ENCODE assay signal across 8 cellular contexts in genomic region chr12:25195056-25195971, GRCh38. TPM values are rescaled to one million over a fixed set of nuclear protein-coding genes. Genes with fewer than 3 reads are reported as not detected.
DNase-seq lines count a peak whose midpoint lies in the region; ATAC-seq lines count a peak whose summit lies in the region.

A gene with protein sequence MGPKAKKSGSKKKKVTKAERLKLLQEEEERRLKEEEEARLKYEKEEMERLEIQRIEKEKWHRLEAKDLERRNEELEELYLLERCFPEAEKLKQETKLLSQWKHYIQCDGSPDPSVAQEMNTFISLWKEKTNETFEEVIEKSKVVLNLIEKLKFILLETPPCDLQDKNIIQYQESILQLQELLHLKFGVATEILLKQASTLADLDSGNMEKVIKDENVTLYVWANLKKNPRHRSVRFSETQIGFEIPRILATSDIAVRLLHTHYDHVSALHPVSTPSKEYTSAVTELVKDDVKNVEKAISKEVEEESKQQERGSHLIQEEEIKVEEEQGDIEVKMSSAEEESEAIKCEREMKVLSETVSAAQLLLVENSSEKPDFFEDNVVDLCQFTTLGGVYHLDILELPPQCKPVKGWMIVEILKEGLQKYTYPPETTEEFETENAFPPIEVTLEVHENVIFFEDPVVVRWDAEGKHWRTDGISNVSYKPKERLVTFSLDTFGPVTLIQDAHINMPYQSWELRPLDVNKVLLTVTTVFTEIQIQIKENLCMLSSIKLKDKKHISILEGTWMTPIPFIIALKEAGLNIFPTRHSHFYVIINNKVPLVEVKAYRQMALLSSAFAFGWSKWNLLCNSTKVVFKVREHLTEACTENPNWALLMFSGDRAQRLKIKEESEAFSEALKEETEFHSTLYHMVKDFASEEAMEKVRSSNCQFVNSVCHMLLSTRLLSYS (minus strand): TSS chr12:25195160. CDS start chr12:25195078, 82 bp downstream.
A gene with protein sequence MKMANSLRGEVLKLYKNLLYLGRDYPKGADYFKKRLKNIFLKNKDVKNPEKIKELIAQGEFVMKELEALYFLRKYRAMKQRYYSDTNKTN (plus strand): TSS chr12:25195237. CDS start chr12:25203957, 8,720 bp downstream.

- no peak within 1 kb of the TSS for H3K23ac ChIP-seq in mesenchymal stem cell (ENCODE audit: low read length in 2 of 2)

- in situ Hi-C loops in Caki2 (cut with HindIII; ENCODE audit: low pct_unique_long_range_greater_than_20kb, low sequenced_read_pairs), result no loop called here

- no peak within 1 kb of the TSS for H3K4ac ChIP-seq in mesenchymal stem cell (ENCODE audit: low read depth in 1 of 2, low read length in 2 of 2)

- H4K91ac ChIP-seq in mesenchymal stem cell (ENCODE audit: low read length), result no peak within 1 kb of the TSS

- peak within 1 kb of the TSS; percentile 92 for H3K4me3 ChIP-seq in endocrine pancreas (ENCODE audit: control insufficient read depth, insufficient read depth, low read length)
- H3K4me3 ChIP-seq in mesenchymal stem cell (ENCODE audit: insufficient read depth in 1 of 2, low read depth in 1 of 2, low read length in 2 of 2), result peak within 1 kb of the TSS; percentile 57 to 94

- peaks cover 15% of the 10 kb centered on the region for H3K79me1 ChIP-seq in mesenchymal stem cell (replicated peaks; ENCODE audit: low read length, poor library complexity, severe bottlenecking)

- no peak within 1 kb of the TSS for H2BK5ac ChIP-seq in mesenchymal stem cell (ENCODE audit: low read depth, low read length, poor library complexity, severe bottlenecking)

- H3K9ac ChIP-seq in endocrine pancreas (ENCODE audit: control insufficient read depth, insufficient read depth, low read length) (peak within 1 kb of the TSS; percentile 88), mesenchymal stem cell (ENCODE audit: low read length) (peak within 1 kb of the TSS; percentile 99)

- no peak within 1 kb of the TSS for H3K14ac ChIP-seq in mesenchymal stem cell (ENCODE audit: low read length in 2 of 2)

- H3K27me3 ChIP-seq in endocrine pancreas (ENCODE audit: control insufficient read depth, insufficient read depth, low read length) (no peaks in the 10 kb centered on the region), mesenchymal stem cell (ENCODE audit: control insufficient read depth in 1 of 2, insufficient read depth in 1 of 2, low read length in 2 of 2) (no peaks in the 10 kb centered on the region)

- H3K4me1 ChIP-seq in endocrine pancreas (ENCODE audit: control insufficient read depth, insufficient read depth, low read length) (peaks cover 7% of the 10 kb centered on the region), mesenchymal stem cell (ENCODE audit: control insufficient read depth, insufficient read depth, low read depth, low read length) (peaks cover 4% of the 10 kb centered on the region)

- H4K8ac ChIP-seq in mesenchymal stem cell (ENCODE audit: low read length), result peak within 1 kb of the TSS; percentile 19

- H3K36me3 ChIP-seq in endocrine pancreas (ENCODE audit: control insufficient read depth, insufficient read depth, low read length), result no peaks in the 10 kb centered on the region
- H3K36me3 ChIP-seq in mesenchymal stem cell (ENCODE audit: control insufficient read depth in 1 of 2, insufficient read depth in 2 of 2, low read depth in 1 of 2, low read length in 2 of 2), result no peaks in the 10 kb centered on the region

- no peak within 1 kb of the TSS for H2BK120ac ChIP-seq in mesenchymal stem cell (ENCODE audit: low read depth, low read length)

- H3K27ac ChIP-seq in mesenchymal stem cell (ENCODE audit: low read length, poor library complexity, severe bottlenecking), result peak within 1 kb of the TSS; percentile 88

- peak within 1 kb of the TSS; percentile 4 to 93 for H3K18ac ChIP-seq in mesenchymal stem cell (ENCODE audit: low read depth in 1 of 2, low read length in 2 of 2)

- peak within 1 kb of the TSS; percentile 84 for H3K4me2 ChIP-seq in mesenchymal stem cell (ENCODE audit: low read length, poor library complexity, severe bottlenecking)

- no peak within 1 kb of the TSS for H2AK5ac ChIP-seq in mesenchymal stem cell (ENCODE audit: low read length, severe bottlenecking)

- H2BK12ac ChIP-seq in mesenchymal stem cell (ENCODE audit: low read length in 2 of 2), result no peak within 1 kb of the TSS

- peak within 1 kb of the TSS; percentile 21 for H2AFZ ChIP-seq in mesenchymal stem cell (ENCODE audit: low read depth, low read length)

- ATAC-seq in GM21390 (IDR thresholded peaks at IDR 0.05; ENCODE audit: unreplicated experiment), result peak; percentile 96

- peak within 1 kb of the TSS; percentile 2 for H2BK15ac ChIP-seq in mesenchymal stem cell (ENCODE audit: low read depth, poor library complexity, severe bottlenecking)

- DNase-seq in Caki2 (ENCODE audit: low read depth) (peak; percentile 92), HUDEP-2 (lab: John Stamatoyannopoulos, UW; ENCODE audit: unreplicated experiment in 76 of 76) (peak; percentile 17 to 98 (median 93)), NOMO-1 treated with dmso at 0.1 percent for 144 hours (lab: John Stamatoyannopoulos, UW; ENCODE audit: unreplicated experiment) (peak; percentile 96), mesenchymal stem cell (peak; percentile 97)
- peak; percentile 89 for DNase-seq in activated CD8-positive, alpha-beta memory T cell treated with anti-CD3 and anti-CD28 coated beads, Interleukin-2, amount 50 U/mL, for 1 hour (ENCODE audit: extremely low read depth)
- peak; percentile 97 for DNase-seq in stimulated activated CD8-positive, alpha-beta memory T cell treated with anti-CD3 and anti-CD28 coated beads, Interleukin-12 subunit alpha, Interleukin-12 subunit beta, amount 100 ng/mL, for 24 hours (ENCODE audit: extremely low read depth)

- H3K9me3 ChIP-seq in endocrine pancreas (ENCODE audit: control insufficient read depth, low read length) (no peaks in the 10 kb centered on the region), mesenchymal stem cell (ENCODE audit: control insufficient read depth, low read length) (no peaks in the 10 kb centered on the region)

- WGBS in mesenchymal stem cell, result under 1% methylated on average over 53 of the region's 54 CpGs

RNA-seq across cellular contexts. Expression of the first gene that starts in this region (rescaled TPM):
- 0.61 TPM in 1 of 2 replicates, not detected in the other for total RNA-seq in Caki2 (2014; rRNA removed; shearing (Covaris generic); ENCODE audit: low replicate concordance)
- polyA plus RNA-seq in mesenchymal stem cell (2013, experiment 1 of 2), result not detected
- polyA plus RNA-seq in mesenchymal stem cell (2013, experiment 2 of 2), result 0.04 TPM

RNA-seq across cellular contexts. Expression of the second gene that starts in this region (rescaled TPM):
- 12.8 and 16.9 TPM in 2 replicates for total RNA-seq in Caki2 (2014; rRNA removed; shearing (Covaris generic); ENCODE audit: low replicate concordance)
- 26.2 TPM for polyA plus RNA-seq in mesenchymal stem cell (2013, experiment 1 of 2)
- 26.9 TPM for polyA plus RNA-seq in mesenchymal stem cell (2013, experiment 2 of 2)

Comparison
In these comparisons a context has a peak if more than half of its experiments do, and no peak if none do; other contexts are left out.
1. Peak in every context shown above with its lines: DNase-seq, ATAC-seq, H3K4me3 ChIP-seq and H3K27ac ChIP-seq.